Comparison of ENCODE assay signal across 8 cellular contexts in the genomic region with DNA sequence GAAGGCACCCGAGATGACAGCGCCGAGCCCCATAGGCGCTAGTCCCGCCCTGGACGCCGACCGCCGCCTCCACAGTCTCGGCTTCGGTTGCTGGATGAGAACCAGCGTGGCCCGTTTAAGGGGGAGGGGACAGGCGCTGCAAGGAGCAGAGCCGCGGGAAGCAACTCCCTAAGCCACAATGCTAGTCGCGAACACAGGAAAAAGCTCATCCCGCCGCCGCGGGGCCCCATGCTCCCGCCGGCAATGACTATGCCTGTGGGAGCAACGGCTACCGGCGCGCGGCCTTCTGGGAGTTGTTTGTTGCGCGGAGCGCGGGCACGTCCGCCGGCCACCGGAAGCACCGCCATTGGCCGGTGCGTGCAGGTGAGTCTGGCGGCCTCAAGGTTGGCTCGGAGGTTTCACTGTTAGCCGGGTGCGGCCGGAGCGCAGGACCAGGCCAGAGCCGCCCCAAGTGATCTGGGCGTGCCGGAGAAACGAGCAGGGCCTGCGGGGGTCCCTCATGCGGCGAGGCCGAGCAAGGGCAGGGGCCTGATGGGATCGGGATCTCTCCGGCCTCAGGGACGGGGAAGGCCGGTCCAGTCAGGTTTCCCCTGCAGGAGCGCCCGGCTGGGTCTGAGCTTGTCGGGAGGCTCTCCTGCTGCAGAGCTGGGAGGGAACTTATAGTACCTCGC. TPM values are rescaled to one million over a fixed set of nuclear protein-coding genes. Genes with fewer than 3 reads are reported as not detected.
A peak's percentile ranks its signal among the peaks of the same experiment; 100 is the strongest.
DNase-seq lines count a peak whose midpoint lies in the region; TF ChIP-seq lines count a peak whose summit lies in the region.

Gene ZNF544, plus strand, starts transcription at position 331 of the 671 bp plus-strand sequence. CDS start 15,110 bp downstream, outside the sequence.

- intact Hi-C loops in ascending aorta (cut with DNase I) (no loop called here), vagina (cut with DNase I) (no loop called here)

- no peak for TF ChIP-seq CTCF in ascending aorta (IDR thresholded peaks at IDR 0.05)
- TF ChIP-seq CTCF in vagina (IDR thresholded peaks at IDR 0.05) = no peak

- H3K27ac ChIP-seq in ascending aorta = peak within 1 kb of the TSS; percentile 42 to 76
- peak within 1 kb of the TSS; percentile 54 for H3K27ac ChIP-seq in vagina

- H3K36me3 ChIP-seq in HAP-1 (replicated peaks) (no peaks in the 10 kb centered on the region), ascending aorta (peaks cover 28 to 40% of the 10 kb centered on the region in 2 donors), vagina (peaks cover 0 to 39% of the 10 kb centered on the region in 2 donors)

- in situ Hi-C loops in HAP-1 (cut with MboI; ENCODE audit: low sequenced_read_pairs) = no loop called here

- H3K4me1 ChIP-seq in HAP-1 = no peaks in the 10 kb centered on the region
- H3K4me1 ChIP-seq in ascending aorta = peaks cover 0 to 5% of the 10 kb centered on the region in 2 donors
- peaks cover 8% of the 10 kb centered on the region for H3K4me1 ChIP-seq in vagina

- H3K4me3 ChIP-seq in HAP-1 = peak within 1 kb of the TSS; percentile 32
- peak within 1 kb of the TSS; percentile 69 to 73 for H3K4me3 ChIP-seq in ascending aorta
- H3K4me3 ChIP-seq in vagina = peak within 1 kb of the TSS; percentile 64 to 69

- peaks cover 23% of the 10 kb centered on the region for H3K9me3 ChIP-seq in HAP-1
- H3K9me3 ChIP-seq in ascending aorta = peaks cover 15 to 75% of the 10 kb centered on the region in 2 donors
- H3K9me3 ChIP-seq in vagina = peaks cover 2% of the 10 kb centered on the region

- DNase-seq in GF-D8 (lab: John Stamatoyannopoulos, UW) (peak; percentile 62), HAP-1 (ENCODE audit: low spot score in 2 of 2) (peak in 1 of 2 experiments; percentile 54), NCI-H1092 treated with DMSO at 0.1 percent for 48 hours (lab: John Stamatoyannopoulos, UW) (peak; percentile 58), T-helper 2 cell (peak in 4 of 5 experiments; percentile 21 to 71 (median 28)), ascending aorta (ENCODE audit: low spot score in 2 of 2) (peak in 1 of 2 donors; percentile 72), hepatic stellate cell (ENCODE audit: low spot score) (peak; percentile 86), renal cortical epithelial cell (ENCODE audit: low read depth) (peak; percentile 43), vagina (ENCODE audit: extremely low spot score in 2 of 2) (no peak)

- H3K27me3 ChIP-seq in HAP-1 (ENCODE audit: low read depth) = no peaks in the 10 kb centered on the region
- no peaks in the 10 kb centered on the region for H3K27me3 ChIP-seq in ascending aorta
- no peaks in the 10 kb centered on the region for H3K27me3 ChIP-seq in vagina

- TF ChIP-seq POLR2A in vagina (IDR thresholded peaks at IDR 0.05) = no peak

RNA-seq across cellular contexts. Expression of gene ZNF544, which starts in this region (rescaled TPM):
- total RNA-seq in ascending aorta = 3.9 TPM
- total RNA-seq in renal cortical epithelial cell = 53.8 and 73.3 TPM in 2 replicates
- total RNA-seq in vagina = 20.1 TPM

Comparison
In these comparisons a context has a peak if more than half of its experiments do, and no peak if none do; other contexts are left out.
1. DNase-seq: peak in GF-D8 (single experiment), NCI-H1092 treated with DMSO at 0.1 percent for 48 hours (single experiment), T-helper 2 cell (4 of 5), hepatic stellate cell (single experiment) and renal cortical epithelial cell (single experiment); none in vagina (0 of 2).
2. Peak in every context shown above with its lines, with median percentiles within 50 percentile points of each other: H3K4me3 ChIP-seq.